In the genomic region with DNA sequence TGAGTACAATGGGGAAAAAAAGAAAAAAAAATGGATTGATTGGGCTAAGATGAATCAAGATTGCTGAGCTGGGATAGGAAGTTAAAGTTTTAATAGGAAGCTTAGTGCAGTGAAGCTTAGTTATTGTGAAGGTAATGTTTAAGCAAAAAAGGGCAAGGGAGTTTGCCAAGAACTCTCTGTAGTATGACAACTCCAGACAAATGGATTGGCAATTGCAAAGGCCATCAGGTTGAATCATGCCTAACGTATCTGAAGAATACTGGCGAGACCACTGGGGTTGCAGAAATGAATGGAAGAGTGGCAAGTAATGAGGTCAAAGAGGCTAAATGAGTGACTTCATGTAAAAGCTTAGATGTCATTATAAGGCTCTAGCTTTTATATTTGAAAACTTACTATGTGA, we compare ENCODE assay signal across 23 cellular contexts.
"Had no signal": no experiment of that assay in that cellular context is flagged by ENCODE, and none has a peak within 500 bp of the region (broad histone marks: within the 10 kb centered on the region; RNA-seq: fewer than 3 reads in every experiment).

No MANE protein-coding gene starts in this region.

- DNase-seq: colonic mucosa; cortex of kidney; effector CD8-positive, alpha-beta T cell; effector memory CD8-positive, alpha-beta T cell; endodermal cell; foreskin keratinocyte; heart left ventricle; hypothalamus; immature natural killer cell; islet precursor cell; kidney; kidney glomerular epithelial cell; left cardiac atrium; left lung; left ventricle myocardium superior; lower lobe of right lung; mesenchymal stem cell; mucosa of descending colon had no signal

- ATAC-seq: effector memory CD8-positive, alpha-beta T cell; foreskin keratinocyte; gastroesophageal sphincter; heart left ventricle; left cardiac atrium; left lung; left ventricle myocardium superior; lower lobe of right lung; mucosa of descending colon had no signal

- H3K9me3 Mint-ChIP-seq: endodermal cell had no signal

- H3K36me3 Mint-ChIP-seq: immature natural killer cell, mesothelial cell of epicardium had no signal

- H3K4me3 ChIP-seq: colonic mucosa, esophagus muscularis mucosa, gastroesophageal sphincter, heart left ventricle, hepatocyte, left lung, lower lobe of right lung, mucosa of descending colon had no signal

- H3K4me3 Mint-ChIP-seq: dendritic cell treated with granulocyte-macrophage colony-stimulating factor and Interleukin-4, amounts not matched to agents 40 ng/mL and 50 ng/mL, for 4 days; effector memory CD8-positive, alpha-beta T cell; endodermal cell; immature natural killer cell; mesothelial cell of epicardium had no signal

- H3K27ac Mint-ChIP-seq: dendritic cell treated with granulocyte-macrophage colony-stimulating factor and Interleukin-4, amounts not matched to agents 40 ng/mL and 50 ng/mL, for 4 days; effector memory CD8-positive, alpha-beta T cell; endodermal cell; mesothelial cell of epicardium had no signal

- H3K4me1 Mint-ChIP-seq: endodermal cell, immature natural killer cell had no signal

- H3K27me3 Mint-ChIP-seq: dendritic cell treated with granulocyte-macrophage colony-stimulating factor and Interleukin-4, amounts not matched to agents 40 ng/mL and 50 ng/mL, for 4 days; effector memory CD8-positive, alpha-beta T cell had no signal
